ENCODE assay signal across 8 cellular contexts in the genomic region with DNA sequence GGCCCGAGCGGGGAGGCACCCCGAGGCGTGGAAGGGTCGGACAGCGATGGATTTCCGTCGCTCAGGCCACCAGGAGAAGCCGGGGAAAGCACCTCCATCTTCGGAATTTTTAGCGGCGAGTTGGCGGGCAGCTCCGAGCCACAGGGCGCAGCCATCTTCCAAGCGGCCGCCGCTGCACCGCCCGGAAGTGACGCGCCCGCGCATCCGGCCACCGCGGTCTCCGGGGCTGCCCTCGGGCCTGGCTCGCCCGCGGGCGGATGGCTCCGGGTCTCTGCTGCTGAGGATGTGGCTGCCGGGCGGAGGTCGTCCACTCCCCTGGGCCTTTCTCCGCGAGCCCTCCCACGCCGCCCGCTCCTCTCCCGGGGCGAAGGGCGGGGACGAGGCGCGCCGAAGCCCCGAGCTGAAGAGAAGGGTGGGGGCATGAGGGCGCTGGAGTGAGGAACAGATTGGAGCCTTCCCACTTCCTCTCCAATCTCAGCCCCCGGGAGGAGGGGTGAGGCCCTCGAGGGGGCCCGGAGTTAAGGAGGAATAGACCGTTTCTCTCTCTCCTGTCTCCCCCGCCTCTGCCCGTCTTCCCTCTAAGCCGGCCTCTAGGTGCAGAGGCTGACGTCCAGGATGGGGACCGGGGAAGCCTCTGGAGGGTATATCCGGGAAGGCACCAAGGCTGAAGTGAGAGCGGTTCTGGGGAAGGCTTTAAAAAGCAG. TPM values are rescaled to one million over a fixed set of nuclear protein-coding genes. Genes with fewer than 3 reads are reported as not detected.
DNase-seq lines count a peak whose midpoint lies in the region; ATAC-seq and TF ChIP-seq lines count a peak whose summit lies in the region.

TSS of gene MSANTD2 (minus strand) at position 181 of the 704 bp plus-strand sequence. CDS start at position 155, 26 bp downstream.

- peak within 1 kb of the TSS; percentile 95 for H3K4me3 ChIP-seq in CD8-positive, alpha-beta memory T cell (ENCODE audit: low read length)
- H3K4me3 ChIP-seq in NT2/D1 (ENCODE audit: insufficient read length, low read depth) (peak within 1 kb of the TSS; percentile 78), epithelial cell of esophagus (ENCODE audit: low read length) (peak within 1 kb of the TSS; percentile 70), mononuclear cell (ENCODE audit: low read length) (peak within 1 kb of the TSS; percentile 78)

- H3K27me3 ChIP-seq in CD8-positive, alpha-beta memory T cell (ENCODE audit: insufficient read depth, low read length, poor library complexity, severe bottlenecking) = no peaks in the 10 kb centered on the region
- H3K27me3 ChIP-seq in NT2/D1 (ENCODE audit: insufficient read depth, insufficient read length) (no peaks in the 10 kb centered on the region), mononuclear cell (ENCODE audit: insufficient read depth, low read length) (peaks cover 3% of the 10 kb centered on the region)

- H3K4me1 ChIP-seq in CD8-positive, alpha-beta memory T cell (ENCODE audit: insufficient read depth, low read length) = peaks cover 29% of the 10 kb centered on the region
- H3K4me1 ChIP-seq in NT2/D1 (ENCODE audit: insufficient read depth, insufficient read length) (no peaks in the 10 kb centered on the region), mononuclear cell (ENCODE audit: insufficient read depth, low read length) (peaks cover 17% of the 10 kb centered on the region)

- peak; percentile 70 to 83 (median 80) for DNase-seq in CD8-positive, alpha-beta memory T cell
- DNase-seq in NT2/D1 (ENCODE audit: low read depth, low spot score) (peak; percentile 70), activated T-cell treated with anti-CD3 and anti-CD28 coated beads for 24 hours (ENCODE audit: low read depth) (peak; percentile 70), epithelial cell of esophagus (ENCODE audit: low read depth) (peak; percentile 68)
- peak; percentile 53 to 65 for DNase-seq in stimulated activated CD8-positive, alpha-beta memory T cell treated with anti-CD3 and anti-CD28 coated beads, Interleukin-4, amount 100 ng/mL, for 1 hour (ENCODE audit: low read depth in 2 of 2, low spot score in 1 of 2)

- CTCF ChIA-PET in CD8-positive, alpha-beta memory T cell (lab: Charles Lee) = interaction anchor here (1.3 to 4.5 kb wide), 9 partner anchors 13 to 131 kb away, joined by 3 to 40 read pairs (median 6); partner anchors contain the start of genes SIAE and SPA17

- H3K9me3 Mint-ChIP-seq in CD8-positive, alpha-beta memory T cell = no peaks in the 10 kb centered on the region

- POLR2A ChIA-PET in CD8-positive, alpha-beta memory T cell (lab: Charles Lee) = interaction anchor here (0.5 to 2.2 kb wide), 6 partner anchors 40 to 311 kb away, joined by 3 to 7 read pairs (median 4); partner anchors contain the start of genes TBRG1 and TMEM218

- peak within 1 kb of the TSS; percentile 91 to 97 (median 93) for H3K4me3 Mint-ChIP-seq in CD8-positive, alpha-beta memory T cell

- H3K27ac Mint-ChIP-seq in CD8-positive, alpha-beta memory T cell = peak within 1 kb of the TSS; percentile 90 to 100 (median 96)

- peaks cover 25 to 43% (median 29%) of the 10 kb centered on the region in 3 donors for H3K4me1 Mint-ChIP-seq in CD8-positive, alpha-beta memory T cell

- H3K27ac ChIP-seq in CD8-positive, alpha-beta memory T cell (ENCODE audit: low read depth, low read length) = peak within 1 kb of the TSS; percentile 94

- peak within 1 kb of the TSS; percentile 92 for H3K9ac ChIP-seq in NT2/D1 (ENCODE audit: insufficient read length, low read depth)

- TF ChIP-seq CTCF in epithelial cell of esophagus (IDR thresholded peaks at IDR 0.05; ENCODE audit: insufficient read depth, low read depth, low read length, missing control alignments) = peak; percentile 19

- no peaks in the 10 kb centered on the region for H3K36me3 ChIP-seq in CD8-positive, alpha-beta memory T cell (ENCODE audit: insufficient read depth, low read length)
- H3K36me3 ChIP-seq in NT2/D1 (ENCODE audit: insufficient read depth, insufficient read length, low read length) = no peaks in the 10 kb centered on the region

- no peaks in the 10 kb centered on the region for H3K9me3 ChIP-seq in CD8-positive, alpha-beta memory T cell (ENCODE audit: low read length)
- H3K9me3 ChIP-seq in NT2/D1 (ENCODE audit: insufficient read depth, low read length) = no peaks in the 10 kb centered on the region
- no peaks in the 10 kb centered on the region for H3K9me3 ChIP-seq in mononuclear cell (ENCODE audit: low read depth, low read length)

- ATAC-seq in GM19438 (IDR thresholded peaks at IDR 0.05; ENCODE audit: low read depth, unreplicated experiment) (peak; percentile 85), HG03565 (IDR thresholded peaks at IDR 0.05; ENCODE audit: unreplicated experiment) (peak; percentile 76)

- H3K36me3 Mint-ChIP-seq in CD8-positive, alpha-beta memory T cell = peaks cover 0 to 8% (median 1%) of the 10 kb centered on the region in 3 donors

- H3K27me3 Mint-ChIP-seq in CD8-positive, alpha-beta memory T cell = peaks cover 0 to 2% of the 10 kb centered on the region in 2 donors

RNA-seq across cellular contexts. Expression of gene MSANTD2, which starts in this region (rescaled TPM):
- 10 to 100 TPM; 12.3 to 13.2 TPM for total RNA-seq in CD8-positive, alpha-beta memory T cell
- polyA plus RNA-seq in CD8-positive, alpha-beta memory T cell = 4.4 TPM
- 3.6 TPM for total RNA-seq in mononuclear cell

Comparison
In these comparisons a context has a peak if more than half of its experiments do, and no peak if none do; other contexts are left out.
1. Peak in every context shown above with its lines: DNase-seq, ATAC-seq, H3K4me3 ChIP-seq and H3K27ac ChIP-seq.